In genomic region chr11:75591371-75591770, GRCh38 we compare ENCODE assay signal across 23 cellular contexts.
"Had no signal": no experiment of that assay in that cellular context is flagged by ENCODE, and none has a peak within 500 bp of the region (broad histone marks: within the 10 kb centered on the region; RNA-seq: fewer than 3 reads in every experiment).

No MANE protein-coding gene starts in this region.

- H3K36me3 ChIP-seq: adrenal gland, Peyer's patch, SJSA1 had no signal

- H3K4me1 ChIP-seq: SJSA1 had no signal

- H3K27ac ChIP-seq: adrenal gland, Peyer's patch, SJSA1 had no signal

- H3K9me3 ChIP-seq: adrenal gland, Peyer's patch, SJSA1 had no signal

- DNase-seq: activated CD4-positive, alpha-beta T cell treated with anti-CD3 and anti-CD28 coated beads for 48 hours; activated CD4-positive, alpha-beta T cell treated with anti-CD3 and anti-CD28 coated beads, Interleukin-2, amount 50 U/mL, for 4 hours; activated CD4-positive, CD25-positive, alpha-beta regulatory T cell treated with anti-CD3 and anti-CD28 coated beads, Interleukin-2, amount 50 U/mL, for 72 hours; activated CD8-positive, alpha-beta memory T cell treated with anti-CD3 and anti-CD28 coated beads, Interleukin-2, amount 50 U/mL, for 48 hours; activated CD8-positive, alpha-beta T cell treated with anti-CD3 and anti-CD28 coated beads, Interleukin-2, amount 10 ng/mL, durations not matched to agents 7 days and 5 days; activated naive CD4-positive, alpha-beta T cell treated with anti-CD3 and anti-CD28 coated beads, Interleukin-2, amount 50 U/mL, for 16 hours; activated naive CD8-positive, alpha-beta T cell treated with anti-CD3 and anti-CD28 coated beads, Interleukin-2, amount 10 ng/mL, durations not matched to agents 7 days and 5 days; activated T-cell treated with anti-CD3 and anti-CD28 coated beads, Interleukin-2, amount 50 U/mL, for 1 hour; adrenal gland; anterior cingulate cortex; KG1; NCI-H1092; NCI-H2029 treated with DMSO at 0.1 percent for 48 hours; NCI-H446; NCI-H526; NCI-H82; NK-92 treated with Interleukin-12 subunit alpha and Interleukin-12 subunit beta, amount 100 ng/mL, for 24 hours; OCI-M1; Peyer's patch; SHP77; T-helper 17 cell; T-helper 9 cell had no signal

- H3K27me3 ChIP-seq: adrenal gland, Peyer's patch, SJSA1 had no signal

- H3K4me3 ChIP-seq: adrenal gland, Peyer's patch, SJSA1 had no signal
